Comparison of ENCODE assay signal across 22 cellular contexts in the genomic region with DNA sequence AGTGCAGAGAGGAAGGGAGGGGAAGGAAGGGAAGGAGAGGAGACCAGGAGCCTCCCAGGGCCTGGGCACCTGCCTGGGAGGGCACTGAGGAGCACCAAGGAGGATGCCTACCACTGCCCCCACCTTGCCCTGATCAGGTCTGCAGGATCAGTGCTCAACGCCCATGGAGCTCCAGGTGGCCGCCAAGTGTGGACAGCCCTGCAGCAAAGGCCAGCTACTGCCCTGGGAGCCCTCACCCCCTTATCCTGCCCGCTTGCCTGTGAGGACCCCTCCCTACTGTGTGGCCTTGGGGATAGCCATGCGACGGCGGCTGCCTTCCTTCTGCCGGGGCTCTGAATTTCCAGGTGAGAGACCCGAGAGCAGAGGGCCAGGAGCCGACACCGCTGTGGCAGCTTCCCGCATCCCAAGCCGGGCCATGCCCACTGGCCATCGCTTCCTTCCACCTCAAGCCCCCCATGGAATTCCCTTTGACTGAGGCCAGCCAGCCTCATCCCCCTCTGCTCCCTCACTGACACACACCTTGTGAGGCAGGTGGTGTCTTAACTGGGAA. TPM values are rescaled to one million over a fixed set of nuclear protein-coding genes. Genes with fewer than 3 reads are reported as not detected.
"Had no signal": no experiment of that assay in that cellular context is flagged by ENCODE, and none has a peak within 500 bp of the region (broad histone marks: within the 10 kb centered on the region; RNA-seq: fewer than 3 reads in every experiment).

No MANE protein-coding gene starts in this region.

- H3K4me3 ChIP-seq: esophagus muscularis mucosa, gastrocnemius medialis, heart right ventricle, pancreas, right lobe of liver, stomach, thoracic aorta, transverse colon had no signal

- H3K27ac Mint-ChIP-seq: dendritic cell treated with granulocyte-macrophage colony-stimulating factor and Interleukin-4, amounts not matched to agents 40 ng/mL and 50 ng/mL, for 4 days; effector memory CD8-positive, alpha-beta T cell; naive thymus-derived CD4-positive, alpha-beta T cell; progenitor cell of endocrine pancreas; stimulated activated memory B cell treated with anti-CD40 and anti-IgM and Interleukin-4, amounts not matched to agents 10 μg/mL and 1 μg/mL and 100 μg/mL, for 72 hours had no signal

- H3K27ac ChIP-seq: epithelial cell of prostate, esophagus muscularis mucosa, gastrocnemius medialis, heart right ventricle, pancreas, right lobe of liver, stomach, thoracic aorta, transverse colon had no signal

- H3K27me3 ChIP-seq: gastrocnemius medialis, right lobe of liver, transverse colon had no signal

- DNase-seq: effector memory CD8-positive, alpha-beta T cell; gastrocnemius medialis; heart right ventricle; hypothalamus; mammary epithelial cell; naive thymus-derived CD4-positive, alpha-beta T cell; occipital lobe; right lobe of liver; stimulated activated CD4-positive, alpha-beta T cell treated with anti-CD3 and anti-CD28 coated beads, Interleukin-4, amount 100 ng/mL, for 1 hour; stimulated activated CD8-positive, alpha-beta memory T cell treated with anti-CD3 and anti-CD28 coated beads, Interleukin-4, amount 100 ng/mL, for 48 hours; stomach; substantia nigra; transverse colon had no signal

- H3K36me3 Mint-ChIP-seq: naive thymus-derived CD4-positive, alpha-beta T cell; stimulated activated memory B cell treated with anti-CD40 and anti-IgM and Interleukin-4, amounts not matched to agents 10 μg/mL and 1 μg/mL and 100 μg/mL, for 72 hours had no signal

- H3K4me1 Mint-ChIP-seq: naive thymus-derived CD4-positive, alpha-beta T cell; neural crest cell; stimulated activated memory B cell treated with anti-CD40 and anti-IgM and Interleukin-4, amounts not matched to agents 10 μg/mL and 1 μg/mL and 100 μg/mL, for 72 hours had no signal

- H3K4me3 Mint-ChIP-seq: dendritic cell treated with granulocyte-macrophage colony-stimulating factor and Interleukin-4, amounts not matched to agents 40 ng/mL and 50 ng/mL, for 4 days; effector memory CD8-positive, alpha-beta T cell; naive thymus-derived CD4-positive, alpha-beta T cell; neural crest cell; stimulated activated memory B cell treated with anti-CD40 and anti-IgM and Interleukin-4, amounts not matched to agents 10 μg/mL and 1 μg/mL and 100 μg/mL, for 72 hours had no signal

- H3K9me3 ChIP-seq: esophagus muscularis mucosa, gastrocnemius medialis, heart right ventricle, pancreas, right lobe of liver, stomach, thoracic aorta, transverse colon had no signal

- ATAC-seq: effector memory CD8-positive, alpha-beta T cell; gastrocnemius medialis; left lobe of liver; naive thymus-derived CD4-positive, alpha-beta T cell; pancreas; stimulated activated memory B cell treated with anti-CD40 and anti-IgM and Interleukin-4, amounts not matched to agents 10 μg/mL and 1 μg/mL and 100 μg/mL, for 72 hours had no signal

- H3K4me1 ChIP-seq: gastrocnemius medialis, heart right ventricle, pancreas, right lobe of liver, transverse colon had no signal

- H3K36me3 ChIP-seq: gastrocnemius medialis, pancreas, right lobe of liver, stomach, thoracic aorta, transverse colon had no signal

- H3K9me3 Mint-ChIP-seq: dendritic cell treated with granulocyte-macrophage colony-stimulating factor and Interleukin-4, amounts not matched to agents 40 ng/mL and 50 ng/mL, for 4 days; effector memory CD8-positive, alpha-beta T cell; naive thymus-derived CD4-positive, alpha-beta T cell; neural crest cell; stimulated activated memory B cell treated with anti-CD40 and anti-IgM and Interleukin-4, amounts not matched to agents 10 μg/mL and 1 μg/mL and 100 μg/mL, for 72 hours had no signal

RNA-seq across cellular contexts. Expression of a gene that starts 12.4 kb away (rescaled TPM):
- total RNA-seq: naive thymus-derived CD4-positive, alpha-beta T cell had no signal
- polyA plus RNA-seq: naive thymus-derived CD4-positive, alpha-beta T cell had no signal
